8 cellular contexts compared by ENCODE assay signal in genomic region chr9:70602364-70603019, GRCh38.
DNase-seq lines count a peak whose midpoint lies in the region; ATAC-seq, FAIRE-seq and TF ChIP-seq lines count a peak whose summit lies in the region.

No MANE protein-coding gene starts in this region.

- H3K27me3 Mint-ChIP-seq in activated CD8-positive, alpha-beta T cell treated with anti-CD3 and anti-CD28 coated beads for 36 hours, result no peaks in the 10 kb centered on the region

- peaks cover 17% of the 10 kb centered on the region for H3K4me1 ChIP-seq in endothelial cell of umbilical vein (ENCODE audit: control insufficient read depth, extremely low read depth, insufficient read depth, low read length)

- H4K20me1 ChIP-seq in endothelial cell of umbilical vein (replicated peaks; ENCODE audit: control insufficient read depth, extremely low read depth, insufficient read depth, low read length), result no peaks in the 10 kb centered on the region

- no peaks in the 10 kb centered on the region for H3K79me2 ChIP-seq in endothelial cell of umbilical vein (ENCODE audit: control insufficient read depth, insufficient read depth, low read length)

- no peaks in the 10 kb centered on the region for H3K9me1 ChIP-seq in endothelial cell of umbilical vein (replicated peaks; ENCODE audit: control insufficient read depth, extremely low read depth, insufficient read depth, low read length)

- H3K27ac Mint-ChIP-seq in activated CD8-positive, alpha-beta T cell treated with anti-CD3 and anti-CD28 coated beads for 36 hours, result no peak overlapping the region
- H3K27ac Mint-ChIP-seq in stimulated activated effector memory CD8-positive, alpha-beta T cell treated with anti-CD3 and anti-CD28 coated beads, Interleukin-12 subunit alpha, Interleukin-12 subunit beta, amount 100 ng/mL, for 72 hours, result no peak overlapping the region

- no peaks in the 10 kb centered on the region for H3K36me3 ChIP-seq in endothelial cell of umbilical vein (ENCODE audit: control insufficient read depth in 2 of 2, extremely low read depth in 1 of 2, insufficient read depth in 2 of 2, low read length in 2 of 2)

- no peaks in the 10 kb centered on the region for H3K36me3 Mint-ChIP-seq in activated CD8-positive, alpha-beta T cell treated with anti-CD3 and anti-CD28 coated beads for 36 hours (ENCODE audit: low read depth)
- H3K36me3 Mint-ChIP-seq in stimulated activated effector memory CD8-positive, alpha-beta T cell treated with anti-CD3 and anti-CD28 coated beads, Interleukin-12 subunit alpha, Interleukin-12 subunit beta, amount 100 ng/mL, for 72 hours, result no peaks in the 10 kb centered on the region

- no peaks in the 10 kb centered on the region for H3K27me3 ChIP-seq in endothelial cell of umbilical vein (ENCODE audit: control insufficient read depth in 2 of 2, insufficient read depth in 2 of 2, low read length in 2 of 2)

- BruUV-seq in endothelial cell of umbilical vein (replicated peaks; lab: Mats Ljungman, UMichigan), result no TSS peak

- FAIRE-seq in endothelial cell of umbilical vein (lab: Jason Lieb, UNC), result peak; percentile 100

- intact Hi-C loops in activated CD8-positive, alpha-beta T cell treated with anti-CD3 and anti-CD28 coated beads for 36 hours (cut with micrococcal nuclease), result loop anchor here (2.0 to 5.0 kb wide), 4 partner anchors 190 to 635 kb away; partner anchors contain the start of gene KLF9
- intact Hi-C loops in endothelial cell of umbilical vein (cut with micrococcal nuclease), result loop anchor here (1.0 to 5.0 kb wide), 11 partner anchors 68 to 670 kb away; partner anchors contain the start of gene SMC5

- CTCF ChIA-PET in activated CD8-positive, alpha-beta T cell treated with anti-CD3 and anti-CD28 coated beads for 36 hours (lab: Charles Lee), result interaction anchor here (0.6 to 3.1 kb wide), 94 partner anchors 9 to 813 kb away, joined by 3 to 39 read pairs (median 5); partner anchors contain the start of gene KLF9
- CTCF ChIA-PET in endothelial cell of umbilical vein (lab: Charles Lee), result interaction anchor here (0.6 to 4.9 kb wide), 88 partner anchors 9 to 929 kb away, joined by 3 to 255 read pairs (median 5); partner anchors contain the start of gene KLF9

- H3K27ac ChIP-seq in endothelial cell of umbilical vein (ENCODE audit: insufficient read depth, low read depth, low read length), result peak overlapping the region; percentile 73

- no peaks in the 10 kb centered on the region for H3K4me1 Mint-ChIP-seq in activated CD8-positive, alpha-beta T cell treated with anti-CD3 and anti-CD28 coated beads for 36 hours (ENCODE audit: low read depth)
- no peaks in the 10 kb centered on the region for H3K4me1 Mint-ChIP-seq in stimulated activated effector memory CD8-positive, alpha-beta T cell treated with anti-CD3 and anti-CD28 coated beads, Interleukin-12 subunit alpha, Interleukin-12 subunit beta, amount 100 ng/mL, for 72 hours

- no peaks in the 10 kb centered on the region for H3K9me3 ChIP-seq in endothelial cell of umbilical vein (replicated peaks; ENCODE audit: control insufficient read depth, insufficient read depth, low read length)

- DNase-seq in CD1c-positive myeloid dendritic cell (ENCODE audit: extremely low spot score) (peak; percentile 82), NCI-H524 treated with DMSO at 0.1 percent for 48 hours (lab: John Stamatoyannopoulos, UW) (peak; percentile 5), endothelial cell of umbilical vein (ENCODE audit: low read depth, low spot score) (peak; percentile 87), middle frontal gyrus (ENCODE audit: extremely low spot score, low spot score) (peak; percentile 62)
- DNase-seq in activated CD8-positive, alpha-beta T cell treated with anti-CD3 and anti-CD28 coated beads for 36 hours, result peak; percentile 61
- peak; percentile 10 to 58 for DNase-seq in stimulated activated effector memory CD8-positive, alpha-beta T cell treated with anti-CD3 and anti-CD28 coated beads, Interleukin-12 subunit alpha, Interleukin-12 subunit beta, amount 100 ng/mL, for 72 hours (ENCODE audit: low spot score in 2 of 2)

- peak overlapping the region; percentile 14 for H2AFZ ChIP-seq in endothelial cell of umbilical vein (ENCODE audit: low read depth, low read length)

- H3K9me3 Mint-ChIP-seq in activated CD8-positive, alpha-beta T cell treated with anti-CD3 and anti-CD28 coated beads for 36 hours, result no peaks in the 10 kb centered on the region
- no peaks in the 10 kb centered on the region for H3K9me3 Mint-ChIP-seq in stimulated activated effector memory CD8-positive, alpha-beta T cell treated with anti-CD3 and anti-CD28 coated beads, Interleukin-12 subunit alpha, Interleukin-12 subunit beta, amount 100 ng/mL, for 72 hours

- no peak for TF ChIP-seq POLR2A in endothelial cell of umbilical vein (IDR thresholded peaks at IDR 0.05; ENCODE audit: low read depth, low read length)

- peak overlapping the region; percentile 48 for H3K4me2 ChIP-seq in endothelial cell of umbilical vein (ENCODE audit: insufficient read depth, low read length)

- dilution Hi-C loops in endothelial cell of umbilical vein (cut with MboI; ENCODE audit: extremely low pct_ligation_motif_present, low sequenced_read_pairs), result no loop called here

- peak overlapping the region; percentile 80 for H3K9ac ChIP-seq in endothelial cell of umbilical vein (replicated peaks; ENCODE audit: extremely low read depth, insufficient read depth, low read length)

- ATAC-seq in GM19035 (IDR thresholded peaks at IDR 0.05; ENCODE audit: unreplicated experiment) (peak; percentile 75), HG03432 (IDR thresholded peaks at IDR 0.05; ENCODE audit: unreplicated experiment) (peak; percentile 82)
- ATAC-seq in activated CD8-positive, alpha-beta T cell treated with anti-CD3 and anti-CD28 coated beads for 36 hours, result peak; percentile 81
- ATAC-seq in stimulated activated effector memory CD8-positive, alpha-beta T cell treated with anti-CD3 and anti-CD28 coated beads, Interleukin-12 subunit alpha, Interleukin-12 subunit beta, amount 100 ng/mL, for 72 hours, result peak; percentile 68

- no peak overlapping the region for H3K4me3 ChIP-seq in endothelial cell of umbilical vein (replicated peaks in 1 of 3; ENCODE audit: insufficient read depth in 1 of 3, low read depth in 1 of 3, low read length in 3 of 3)

- POLR2A ChIA-PET in activated CD8-positive, alpha-beta T cell treated with anti-CD3 and anti-CD28 coated beads for 36 hours (lab: Charles Lee), result interaction anchor here (1.2 to 1.3 kb wide), 3 partner anchors 182 to 251 kb away, joined by 3 to 8 read pairs (median 3); partner anchors contain the start of gene KLF9
- POLR2A ChIA-PET in endothelial cell of umbilical vein (lab: Charles Lee), result interaction anchor here (1.0 to 1.4 kb wide), 3 partner anchors 182 to 188 kb away, joined by 5 to 11 read pairs (median 7); partner anchors contain the start of gene KLF9

- no peak overlapping the region for H3K4me3 Mint-ChIP-seq in activated CD8-positive, alpha-beta T cell treated with anti-CD3 and anti-CD28 coated beads for 36 hours
- H3K4me3 Mint-ChIP-seq in stimulated activated effector memory CD8-positive, alpha-beta T cell treated with anti-CD3 and anti-CD28 coated beads, Interleukin-12 subunit alpha, Interleukin-12 subunit beta, amount 100 ng/mL, for 72 hours, result no peak overlapping the region

- peak; percentile 91 for TF ChIP-seq CTCF in activated CD8-positive, alpha-beta T cell treated with anti-CD3 and anti-CD28 coated beads for 36 hours (IDR thresholded peaks at IDR 0.05)
- TF ChIP-seq CTCF in endothelial cell of umbilical vein (IDR thresholded peaks at IDR 0.05; ENCODE audit: extremely low read depth in 1 of 2, insufficient read depth in 1 of 2, low read depth in 1 of 2, low read length in 2 of 2), result peak; percentile 66 to 77

TF ChIP-seq in endothelial cell of umbilical vein, 7 proteins besides CTCF, POLR2A, EP300 and RAD21:
- no peak for TF ChIP-seq MYC (IDR thresholded peaks at IDR 0.05; ENCODE audit: low read depth, low read length)
- TF ChIP-seq JUN (IDR thresholded peaks at IDR 0.05; ENCODE audit: borderline replicate concordance, insufficient read depth, insufficient read length, low read depth), result no peak
- no peak for TF ChIP-seq MAX (IDR thresholded peaks at IDR 0.05; ENCODE audit: insufficient read depth, insufficient read length)
- no peak for TF ChIP-seq POLR2AphosphoS5 (IDR thresholded peaks at IDR 0.05; ENCODE audit: insufficient read depth, low read depth, low read length)
- TF ChIP-seq GATA2 (IDR thresholded peaks at IDR 0.05; ENCODE audit: insufficient read depth, insufficient read length, low read depth, low read length), result no peak
- no peak for TF ChIP-seq FOS (IDR thresholded peaks at IDR 0.05; ENCODE audit: borderline replicate concordance, insufficient read depth, low read length)
- no peak for TF ChIP-seq EZH2 (IDR thresholded peaks at IDR 0.05; ENCODE audit: borderline replicate concordance, low read depth, low read length, severe bottlenecking)
TF ChIP-seq in endothelial cell of umbilical vein: peak in this region for 0.

Comparison
In these comparisons a context has a peak if more than half of its experiments do, and no peak if none do; other contexts are left out.
1. DNase-seq: peak in every context shown above with its lines; median percentile 87 in endothelial cell of umbilical vein; 82 in CD1c-positive myeloid dendritic cell; 62 in middle frontal gyrus; 61 in activated CD8-positive, alpha-beta T cell treated with anti-CD3 and anti-CD28 coated beads for 36 hours; 34 in stimulated activated effector memory CD8-positive, alpha-beta T cell treated with anti-CD3 and anti-CD28 coated beads, Interleukin-12 subunit alpha, Interleukin-12 subunit beta, amount 100 ng/mL, for 72 hours; 5 in NCI-H524 treated with DMSO at 0.1 percent for 48 hours.